ENCODE assay signal across 21 cellular contexts in genomic region chr1:21897844-21898243, GRCh38. TPM values are rescaled to one million over a fixed set of nuclear protein-coding genes. Genes with fewer than 3 reads are reported as not detected.
DNase-seq lines count a peak whose midpoint lies in the region; ATAC-seq and TF ChIP-seq lines count a peak whose summit lies in the region.
"Had no signal": no experiment of that assay in that cellular context is flagged by ENCODE, and none has a peak within 500 bp of the region (broad histone marks: within the 10 kb centered on the region; RNA-seq: fewer than 3 reads in every experiment).

No MANE protein-coding gene starts in this region.

- peaks cover 8% of the 10 kb centered on the region for H3K36me3 Mint-ChIP-seq in progenitor cell of endocrine pancreas (ENCODE audit: insufficient read depth)
- H3K36me3 Mint-ChIP-seq: CD4-positive, CD25-positive, alpha-beta regulatory T cell; IgD-negative memory B cell; stimulated activated naive B cell treated with anti-CD40 and anti-IgM and Interleukin-4, amounts not matched to agents 10 μg/mL and 1 μg/mL and 100 μg/mL, for 72 hours; T-cell had no signal

- TF ChIP-seq EP300 in sigmoid colon (IDR thresholded peaks at IDR 0.05), result no peak

- H3K4me1 Mint-ChIP-seq in progenitor cell of endocrine pancreas (ENCODE audit: low read depth), result peaks cover 31% of the 10 kb centered on the region
- H3K4me1 Mint-ChIP-seq: IgD-negative memory B cell had no signal

- H3K27ac ChIP-seq in right atrium auricular region (peak overlapping the region; percentile 91 to 94), esophagus squamous epithelium (peak overlapping the region; percentile 51 to 97 (median 87)), sigmoid colon (peak overlapping the region; percentile 90 to 99 (median 98)), uterus (peak overlapping the region; percentile 93)
- H3K27ac ChIP-seq: neutrophil had no signal

- DNase-seq in right atrium auricular region (ENCODE audit: low spot score) (no peak), cardiac septum (ENCODE audit: low spot score) (no peak), esophagus squamous epithelium (lab: John Stamatoyannopoulos, UW) (no peak), sigmoid colon (no peak), uterus (no peak), progenitor cell of endocrine pancreas (ENCODE audit: low spot score, unreplicated experiment) (no peak), NCI-H774 (lab: John Stamatoyannopoulos, UW) (no peak)
- DNase-seq: activated effector memory CD4-positive, alpha-beta T cell treated with anti-CD3 and anti-CD28 coated beads, Interleukin-2, amount 50 U/mL, for 16 hours; amniotic stem cell; CD4-positive, CD25-positive, alpha-beta regulatory T cell; cerebellar nuclear complex; effector memory CD4-positive, alpha-beta T cell; HCEC 1CT; SHP77 treated with DMSO at 0.1 percent for 48 hours; stimulated activated naive B cell treated with anti-CD40 and anti-IgM and Interleukin-4, amounts not matched to agents 10 μg/mL and 1 μg/mL and 100 μg/mL, for 72 hours; T-cell had no signal

- intact Hi-C loops in cardiac septum (cut with DNase I) (loop anchor here (2.0 kb wide), 1 partner anchor 17 kb away; no protein-coding TSS in a partner anchor), esophagus squamous epithelium (cut with DNase I) (no loop called here), sigmoid colon (cut with DNase I) (loop anchor here (2.0 kb wide), 1 partner anchor 45 kb away; no protein-coding TSS in a partner anchor), uterus (cut with DNase I; ENCODE audit: low total_unique reads) (loop anchor here (10.0 kb wide), 1 partner anchor 47 kb away; no protein-coding TSS in a partner anchor)

- 67 to 81% methylated on average over 4 of the region's 4 CpGs for WGBS in esophagus squamous epithelium, 2 donors
- WGBS in sigmoid colon, 2 donors, result 90 to 93% methylated on average over 4 of the region's 4 CpGs

- no peak for TF ChIP-seq POLR2A in esophagus squamous epithelium (IDR thresholded peaks at IDR 0.05)
- no peak for TF ChIP-seq POLR2A in sigmoid colon (IDR thresholded peaks at IDR 0.05)
- TF ChIP-seq POLR2A in uterus (IDR thresholded peaks at IDR 0.05), result no peak

- no peak for ATAC-seq in HG03280 (IDR thresholded peaks at IDR 0.05; ENCODE audit: unreplicated experiment)
- ATAC-seq: stimulated activated naive B cell treated with anti-CD40 and anti-IgM and Interleukin-4, amounts not matched to agents 10 μg/mL and 1 μg/mL and 100 μg/mL, for 72 hours; T-cell had no signal

- no peaks in the 10 kb centered on the region for H3K9me3 ChIP-seq in right atrium auricular region
- no peaks in the 10 kb centered on the region for H3K9me3 ChIP-seq in esophagus squamous epithelium
- H3K9me3 ChIP-seq in sigmoid colon, result no peaks in the 10 kb centered on the region
- H3K9me3 ChIP-seq in uterus, result no peaks in the 10 kb centered on the region
- H3K9me3 ChIP-seq: neutrophil, right lobe of liver had no signal

- no peaks in the 10 kb centered on the region for H3K27me3 Mint-ChIP-seq in progenitor cell of endocrine pancreas
- H3K27me3 Mint-ChIP-seq: CD4-positive, CD25-positive, alpha-beta regulatory T cell; IgD-negative memory B cell; T-cell had no signal

- no peak overlapping the region for H3K27ac Mint-ChIP-seq in progenitor cell of endocrine pancreas
- H3K27ac Mint-ChIP-seq: IgD-negative memory B cell; stimulated activated naive B cell treated with anti-CD40 and anti-IgM and Interleukin-4, amounts not matched to agents 10 μg/mL and 1 μg/mL and 100 μg/mL, for 72 hours; T-cell had no signal

- peaks cover 0 to 98% of the 10 kb centered on the region in 2 donors for H3K4me1 ChIP-seq in right atrium auricular region
- H3K4me1 ChIP-seq in esophagus squamous epithelium, result peaks cover 31 to 97% (median 80%) of the 10 kb centered on the region in 3 donors
- peaks cover 0 to 100% (median 96%) of the 10 kb centered on the region in 4 donors for H3K4me1 ChIP-seq in sigmoid colon
- H3K4me1 ChIP-seq in uterus, result peaks cover 25 to 64% of the 10 kb centered on the region in 2 donors

- no peak overlapping the region for H3K4me3 Mint-ChIP-seq in progenitor cell of endocrine pancreas (ENCODE audit: low read depth)
- H3K4me3 Mint-ChIP-seq: CD4-positive, CD25-positive, alpha-beta regulatory T cell; IgD-negative memory B cell; mesothelial cell of epicardium; stimulated activated naive B cell treated with anti-CD40 and anti-IgM and Interleukin-4, amounts not matched to agents 10 μg/mL and 1 μg/mL and 100 μg/mL, for 72 hours; T-cell had no signal

- H3K4me3 ChIP-seq in right atrium auricular region (no peak overlapping the region), esophagus squamous epithelium (no peak overlapping the region), sigmoid colon (no peak overlapping the region), uterus (no peak overlapping the region)
- H3K4me3 ChIP-seq: right lobe of liver had no signal

- no peak for TF ChIP-seq CTCF in right atrium auricular region (IDR thresholded peaks at IDR 0.05)
- TF ChIP-seq CTCF in esophagus squamous epithelium (IDR thresholded peaks at IDR 0.05), result no peak
- no peak for TF ChIP-seq CTCF in sigmoid colon (IDR thresholded peaks at IDR 0.05)
- TF ChIP-seq CTCF in uterus (IDR thresholded peaks at IDR 0.05), result no peak
- no peak for TF ChIP-seq CTCF in progenitor cell of endocrine pancreas (IDR thresholded peaks at IDR 0.05; ENCODE audit: unreplicated experiment)

- H3K27me3 ChIP-seq in right atrium auricular region, result no peaks in the 10 kb centered on the region
- no peaks in the 10 kb centered on the region for H3K27me3 ChIP-seq in esophagus squamous epithelium
- no peaks in the 10 kb centered on the region for H3K27me3 ChIP-seq in sigmoid colon
- no peaks in the 10 kb centered on the region for H3K27me3 ChIP-seq in uterus
- H3K27me3 ChIP-seq: neutrophil, right lobe of liver had no signal

- no peaks in the 10 kb centered on the region for H3K9me3 Mint-ChIP-seq in progenitor cell of endocrine pancreas (ENCODE audit: low read depth)
- H3K9me3 Mint-ChIP-seq: IgD-negative memory B cell; mesothelial cell of epicardium; stimulated activated naive B cell treated with anti-CD40 and anti-IgM and Interleukin-4, amounts not matched to agents 10 μg/mL and 1 μg/mL and 100 μg/mL, for 72 hours; T-cell had no signal

- H3K36me3 ChIP-seq in right atrium auricular region (peaks cover 43% of the 10 kb centered on the region), esophagus squamous epithelium (peaks cover 0 to 37% (median 3%) of the 10 kb centered on the region in 3 donors), sigmoid colon (peaks cover 6 to 31% (median 21%) of the 10 kb centered on the region in 4 donors), uterus (no peaks in the 10 kb centered on the region)
- H3K36me3 ChIP-seq: neutrophil, right lobe of liver had no signal

RNA-seq across cellular contexts. Expression of gene HSPG2, which starts 39.3 kb away (rescaled TPM):
- 100 to 1,000 TPM; 424 to 557 TPM for total RNA-seq in right atrium auricular region
- 506 TPM for total RNA-seq in cardiac septum
- total RNA-seq in esophagus squamous epithelium, result 100 to 1,000 TPM in 1 of 4 donors, 10 to 100 TPM in 3; 44.9 to 107 (median 54.2) TPM
- total RNA-seq in sigmoid colon, result 100 to 1,000 TPM in 3 of 4 donors, 10 to 100 TPM in 1; 66.3 to 761 (median 213) TPM
- 100 to 1,000 TPM in 1 of 3 donors, 10 to 100 TPM in 1, 1 to 10 TPM in 1; 6.0 to 104 (median 10.4) TPM for polyA plus RNA-seq in sigmoid colon
- total RNA-seq in uterus, result 100 to 1,000 TPM in 3 of 4 donors, 10 to 100 TPM in 1; 96.8 to 677 (median 290) TPM
- 656 and 657 TPM in 2 replicates for total RNA-seq in progenitor cell of endocrine pancreas
